Comparison of ENCODE assay signal across 9 cellular contexts in genomic region chr7:100120518-100121085, GRCh38. TPM values are rescaled to one million over a fixed set of nuclear protein-coding genes. Genes with fewer than 3 reads are reported as not detected.
DNase-seq lines count a peak whose midpoint lies in the region; ATAC-seq and TF ChIP-seq lines count a peak whose summit lies in the region.
"Had no signal": no experiment of that assay in that cellular context is flagged by ENCODE, and none has a peak within 500 bp of the region (broad histone marks: within the 10 kb centered on the region; RNA-seq: fewer than 3 reads in every experiment).

No MANE protein-coding gene starts in this region.

- no peak for ATAC-seq in CD8-positive, alpha-beta T cell
- ATAC-seq in sciatic nerve, result no peak

- H3K9ac ChIP-seq in OCI-LY3 (ENCODE audit: low read length) (peak overlapping the region; percentile 69), endodermal cell (ENCODE audit: extremely low read depth, low read length, poor library complexity, severe bottlenecking) (no peak overlapping the region)

- no peaks in the 10 kb centered on the region for H3K27me3 ChIP-seq in CD8-positive, alpha-beta T cell (ENCODE audit: insufficient read depth, low read length)
- H3K27me3 ChIP-seq in OCI-LY3 (ENCODE audit: low read depth, low read length), result no peaks in the 10 kb centered on the region
- no peaks in the 10 kb centered on the region for H3K27me3 ChIP-seq in endodermal cell (ENCODE audit: control insufficient read depth, insufficient read depth, low read length, poor library complexity, severe bottlenecking)
- H3K27me3 ChIP-seq in osteoblast (ENCODE audit: insufficient read depth, low read length), result no peaks in the 10 kb centered on the region

- H3K4me2 ChIP-seq in OCI-LY3 (ENCODE audit: low read length) (peak overlapping the region; percentile 95), osteoblast (ENCODE audit: insufficient read depth, low read length) (peak overlapping the region; percentile 95)

- no peak for DNase-seq in CD8-positive, alpha-beta T cell
- DNase-seq in endodermal cell (no peak), osteoblast (ENCODE audit: insufficient read length, low spot score, missing footprints) (no peak), NCI-H2107 treated with DMSO at 0.1 percent for 48 hours (lab: John Stamatoyannopoulos, UW; ENCODE audit: unreplicated experiment) (no peak), hippocampal formation (lab: John Stamatoyannopoulos, UW) (no peak), sciatic nerve (ENCODE audit: low spot score) (no peak), NCI-H128 (lab: John Stamatoyannopoulos, UW; ENCODE audit: unreplicated experiment) (no peak)
- DNase-seq: NCI-H524 treated with DMSO at 0.1 percent for 48 hours had no signal

- H3K36me3 ChIP-seq in CD8-positive, alpha-beta T cell (ENCODE audit: insufficient read depth, low read length), result no peaks in the 10 kb centered on the region
- H3K36me3 ChIP-seq in OCI-LY3 (replicated peaks; ENCODE audit: low read depth, low read length) (peaks cover 7% of the 10 kb centered on the region), endodermal cell (ENCODE audit: control insufficient read depth, insufficient read depth, low read length) (peaks cover 5% of the 10 kb centered on the region), osteoblast (ENCODE audit: insufficient read depth, low read length) (peaks cover 14% of the 10 kb centered on the region)

- CTCF ChIA-PET in CD8-positive, alpha-beta T cell (lab: Charles Lee), result interaction anchor here (1.5 to 1.8 kb wide), 2 partner anchors 11 to 97 kb away, joined by 5 to 29 read pairs; no protein-coding TSS in a partner anchor

- TF ChIP-seq CTCF in CD8-positive, alpha-beta T cell (IDR thresholded peaks at IDR 0.05), result no peak
- TF ChIP-seq CTCF in OCI-LY3 (IDR thresholded peaks at IDR 0.05; ENCODE audit: low read depth, low read length) (no peak), endodermal cell (conservative IDR thresholded peaks at IDR 0.05) (no peak), osteoblast (IDR thresholded peaks at IDR 0.05; ENCODE audit: extremely low read depth, low read depth, low read length) (no peak)

- H4K20me1 ChIP-seq in OCI-LY3 (ENCODE audit: insufficient read depth, low read length) (no peaks in the 10 kb centered on the region), osteoblast (ENCODE audit: insufficient read depth, low read length) (no peaks in the 10 kb centered on the region)

- peaks cover 41% of the 10 kb centered on the region for H3K4me1 Mint-ChIP-seq in CD8-positive, alpha-beta T cell (ENCODE audit: low read depth)
- peaks cover 8% of the 10 kb centered on the region for H3K4me1 Mint-ChIP-seq in endodermal cell

- H3K4me3 ChIP-seq in CD8-positive, alpha-beta T cell (ENCODE audit: low read depth, low read length), result peak overlapping the region; percentile 80
- H3K4me3 ChIP-seq in OCI-LY3 (ENCODE audit: low read length), result peak overlapping the region; percentile 87
- H3K4me3 ChIP-seq in endodermal cell (ENCODE audit: low read length), result peak overlapping the region; percentile 95
- H3K4me3 ChIP-seq in osteoblast (ENCODE audit: insufficient read depth, low read length), result peak overlapping the region; percentile 78

- H3K9me3 ChIP-seq in CD8-positive, alpha-beta T cell (ENCODE audit: low read length), result no peaks in the 10 kb centered on the region
- H3K9me3 ChIP-seq in OCI-LY3 (ENCODE audit: insufficient read depth, low read length), result no peaks in the 10 kb centered on the region
- H3K9me3 ChIP-seq in endodermal cell (ENCODE audit: control insufficient read depth, low read length), result no peaks in the 10 kb centered on the region
- no peaks in the 10 kb centered on the region for H3K9me3 ChIP-seq in osteoblast (ENCODE audit: low read depth, low read length)

- WGBS in endodermal cell (ENCODE audit: insufficient coverage in 1 of 2, insufficient read length in 1 of 2), 2 experiments, result 62 to 72% methylated on average over 4 of the region's 4 CpGs

- H3K27ac Mint-ChIP-seq in CD8-positive, alpha-beta T cell, result peak overlapping the region; percentile 93
- H3K27ac Mint-ChIP-seq in endodermal cell, result peak overlapping the region; percentile 99

- intact Hi-C loops in CD8-positive, alpha-beta T cell (cut with DNase I, micrococcal nuclease), result loop anchor here in 1 of 2 experiments (10.0 kb wide), 1 partner anchor 314 kb away; the partner anchor contains the start of gene PPP1R35
- intact Hi-C loops in sciatic nerve (cut with DNase I), result no loop called here

- no peaks in the 10 kb centered on the region for H3K9me3 Mint-ChIP-seq in CD8-positive, alpha-beta T cell
- no peaks in the 10 kb centered on the region for H3K9me3 Mint-ChIP-seq in endodermal cell

- 0 out of 2 replicates have a peak overlapping the region, but pooled peaks have one; percentile 80 for H2AFZ ChIP-seq in OCI-LY3 (ENCODE audit: low read depth, low read length)
- peak overlapping the region; percentile 94 for H2AFZ ChIP-seq in osteoblast (ENCODE audit: low read length)

- peaks cover 15% of the 10 kb centered on the region for H3K79me2 ChIP-seq in OCI-LY3 (ENCODE audit: low read length)
- H3K79me2 ChIP-seq in osteoblast (ENCODE audit: insufficient read depth, low read length), result peaks cover 26% of the 10 kb centered on the region

- H3K36me3 Mint-ChIP-seq in CD8-positive, alpha-beta T cell, result peaks cover 35% of the 10 kb centered on the region
- peaks cover 17% of the 10 kb centered on the region for H3K36me3 Mint-ChIP-seq in endodermal cell (ENCODE audit: low read depth)

- H3K4me1 ChIP-seq in CD8-positive, alpha-beta T cell (ENCODE audit: insufficient read depth, low read length), result peaks cover 27% of the 10 kb centered on the region
- peaks cover 19% of the 10 kb centered on the region for H3K4me1 ChIP-seq in OCI-LY3 (ENCODE audit: low read length)
- no peaks in the 10 kb centered on the region for H3K4me1 ChIP-seq in endodermal cell (ENCODE audit: control insufficient read depth, insufficient read depth, low read length)
- peaks cover 18% of the 10 kb centered on the region for H3K4me1 ChIP-seq in osteoblast (ENCODE audit: insufficient read depth, low read length)

- H3K4me3 Mint-ChIP-seq in CD8-positive, alpha-beta T cell, result peak overlapping the region; percentile 99
- peak overlapping the region; percentile 99 for H3K4me3 Mint-ChIP-seq in endodermal cell

- no peaks in the 10 kb centered on the region for H3K27me3 Mint-ChIP-seq in CD8-positive, alpha-beta T cell (ENCODE audit: low read depth)
- H3K27me3 Mint-ChIP-seq in endodermal cell (ENCODE audit: insufficient read depth), result no peaks in the 10 kb centered on the region

- POLR2A ChIA-PET in CD8-positive, alpha-beta T cell (lab: Charles Lee), result interaction anchor here (0.6 to 2.5 kb wide), 11 partner anchors 9 to 308 kb away, joined by 3 to 28 read pairs (median 5); partner anchors contain the start of genes AP4M1, GAL3ST4, MCM7 and TRIM4

- H3K27ac ChIP-seq in CD8-positive, alpha-beta T cell (ENCODE audit: low read depth, low read length), result peak overlapping the region; percentile 88
- peak overlapping the region; percentile 54 for H3K27ac ChIP-seq in OCI-LY3 (ENCODE audit: low read length)
- H3K27ac ChIP-seq in endodermal cell (ENCODE audit: low read depth, low read length), result no peak overlapping the region
- H3K27ac ChIP-seq in osteoblast (ENCODE audit: low read depth, low read length), result peak overlapping the region; percentile 92

RNA-seq across cellular contexts. Expression of gene CNPY4, which starts 1.2 kb away (rescaled TPM):
- total RNA-seq in CD8-positive, alpha-beta T cell, result 10 to 100 TPM; 21.4 to 24.4 TPM
- total RNA-seq in endodermal cell (10 to 100 TPM; 16.2 to 19.4 TPM), osteoblast (24.2 and 25.0 TPM in 2 replicates), sciatic nerve (21.1 TPM)
- 28.6 TPM for polyA plus RNA-seq in endodermal cell (2013, experiment 1 of 2)
- polyA plus RNA-seq in endodermal cell (2013, experiment 2 of 2), result 24.1 TPM

RNA-seq across cellular contexts. Expression of gene TAF6, which starts 1.4 kb away (rescaled TPM):
- total RNA-seq in CD8-positive, alpha-beta T cell, result 10 to 100 TPM; 24.9 to 31.6 TPM
- total RNA-seq in endodermal cell (100 to 1,000 TPM in 1 of 2 donors, 10 to 100 TPM in 1; 83.1 to 113 TPM), osteoblast (33.3 and 36.2 TPM in 2 replicates), sciatic nerve (30.6 TPM)
- polyA plus RNA-seq in endodermal cell (2013, experiment 1 of 2), result 82.4 TPM
- polyA plus RNA-seq in endodermal cell (2013, experiment 2 of 2), result 77.9 TPM

RNA-seq across cellular contexts. Expression of gene MBLAC1, which starts 6.2 kb away (rescaled TPM):
- total RNA-seq in CD8-positive, alpha-beta T cell, result 1 to 10 TPM; 4.2 to 4.6 TPM
- total RNA-seq in endodermal cell, result 1 to 10 TPM; 1.3 to 1.4 TPM
- 1.2 TPM for polyA plus RNA-seq in endodermal cell (2013, experiment 1 of 2)
- 0.99 TPM for polyA plus RNA-seq in endodermal cell (2013, experiment 2 of 2)
- 2.2 and 2.7 TPM in 2 replicates for total RNA-seq in osteoblast
- 2.5 TPM for total RNA-seq in sciatic nerve

RNA-seq across cellular contexts. Expression of gene AP4M1, which starts 19.2 kb away (rescaled TPM):
- total RNA-seq in CD8-positive, alpha-beta T cell, result 1 to 10 TPM; 2.8 to 3.9 TPM
- total RNA-seq in endodermal cell (10 to 100 TPM; 26.3 to 31.5 TPM), osteoblast (19.5 and 20.0 TPM in 2 replicates), sciatic nerve (19.5 TPM)
- polyA plus RNA-seq in endodermal cell (2013, experiment 1 of 2), result 28.5 TPM
- 26.7 TPM for polyA plus RNA-seq in endodermal cell (2013, experiment 2 of 2)

RNA-seq across cellular contexts. Expression of gene MCM7, which starts 19.4 kb away (rescaled TPM):
- total RNA-seq in CD8-positive, alpha-beta T cell, result 10 to 100 TPM; 63.7 to 64.6 TPM
- 100 to 1,000 TPM; 219 to 242 TPM for total RNA-seq in endodermal cell
- 247 TPM for polyA plus RNA-seq in endodermal cell (2013, experiment 1 of 2)
- polyA plus RNA-seq in endodermal cell (2013, experiment 2 of 2), result 223 TPM
- total RNA-seq in osteoblast, result 28.6 and 31.2 TPM in 2 replicates
- 42.4 TPM for total RNA-seq in sciatic nerve
